In the genomic region with DNA sequence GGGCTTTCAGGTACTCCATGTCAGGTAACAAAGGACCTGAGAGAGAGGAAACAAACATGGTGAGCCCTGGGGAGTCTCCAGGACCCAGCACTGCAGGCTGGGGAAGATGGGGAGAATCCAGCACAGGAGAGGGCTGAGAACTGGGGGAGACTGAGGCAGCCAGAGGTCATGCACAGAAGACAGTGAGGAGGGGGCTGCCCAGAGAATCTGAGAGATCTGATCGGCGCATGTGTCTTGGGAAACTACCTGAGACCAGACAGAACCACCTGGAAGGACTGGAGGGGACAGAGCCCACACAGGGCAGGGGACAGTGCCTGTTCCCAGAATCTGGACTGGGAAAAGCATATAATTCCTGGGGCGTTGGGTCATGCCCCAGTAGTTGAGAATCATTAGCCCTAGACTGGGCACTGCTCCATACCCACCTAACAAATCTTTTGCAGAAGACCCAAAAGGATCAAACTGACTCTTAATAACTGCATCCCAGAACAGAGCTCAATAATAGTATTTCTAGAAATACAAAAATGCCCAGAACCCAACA, we compare ENCODE assay signal across 18 cellular contexts. TPM values are rescaled to one million over a fixed set of nuclear protein-coding genes. Genes with fewer than 3 reads are reported as not detected.
A peak's percentile ranks its signal among the peaks of the same experiment; 100 is the strongest.
DNase-seq lines count a peak whose midpoint lies in the region; ATAC-seq, FAIRE-seq and TF ChIP-seq lines count a peak whose summit lies in the region.
"Had no signal": no experiment of that assay in that cellular context is flagged by ENCODE, and none has a peak within 500 bp of the region (broad histone marks: within the 10 kb centered on the region; RNA-seq: fewer than 3 reads in every experiment).

No MANE protein-coding gene starts in this region.

- DNase-seq in CD8-positive, alpha-beta T cell, result no peak
- no peak for DNase-seq in T-helper 17 cell
- DNase-seq in kidney, result peak; percentile 10
- DNase-seq in osteoblast (ENCODE audit: insufficient read length, low spot score, missing footprints), result peak; percentile 54
- DNase-seq in mesenteric fat pad (ENCODE audit: low spot score), result no peak
- no peak for DNase-seq in frontal cortex (ENCODE audit: low spot score in 2 of 2)
- DNase-seq: 8988T; Calu3; CD4-positive, alpha-beta memory T cell; DMS79 treated with DMSO at 0.1 percent for 48 hours; GF-D8; GM23248 had no signal

- TF ChIP-seq CTCF in CD8-positive, alpha-beta T cell (IDR thresholded peaks at IDR 0.05), result no peak
- TF ChIP-seq CTCF in kidney (IDR thresholded peaks at IDR 0.05; ENCODE audit: borderline replicate concordance, extremely low read depth, insufficient read depth), result no peak
- TF ChIP-seq CTCF in osteoblast (IDR thresholded peaks at IDR 0.05; ENCODE audit: extremely low read depth, low read depth, low read length), result no peak

- H4K20me1 ChIP-seq in osteoblast (ENCODE audit: insufficient read depth, low read length), result peaks cover 4% of the 10 kb centered on the region
- H4K20me1 ChIP-seq: BLaER1 had no signal

- no peak overlapping the region for H3K4me3 ChIP-seq in CD8-positive, alpha-beta T cell (ENCODE audit: low read depth, low read length)
- H3K4me3 ChIP-seq in kidney (ENCODE audit: low read length in 2 of 2), result no peak overlapping the region
- no peak overlapping the region for H3K4me3 ChIP-seq in osteoblast (ENCODE audit: insufficient read depth, low read length)
- H3K4me3 ChIP-seq: BLaER1, GM23248, HAP-1 had no signal

- no peak overlapping the region for H3K9ac ChIP-seq in kidney (ENCODE audit: low read length in 2 of 2)
- H3K9ac ChIP-seq: BLaER1, GM23248 had no signal

- H3K36me3 ChIP-seq in CD8-positive, alpha-beta T cell (ENCODE audit: insufficient read depth, low read length), result peaks cover 13% of the 10 kb centered on the region
- H3K36me3 ChIP-seq in kidney (ENCODE audit: control insufficient read depth in 1 of 2, insufficient read depth in 2 of 2, low read length in 2 of 2) (peaks cover 9 to 20% of the 10 kb centered on the region in 2 donors), osteoblast (ENCODE audit: insufficient read depth, low read length) (peaks cover 13% of the 10 kb centered on the region)
- H3K36me3 ChIP-seq: HAP-1 had no signal

- H2AFZ ChIP-seq in osteoblast (ENCODE audit: low read length), result no peak overlapping the region
- H2AFZ ChIP-seq: GM23248 had no signal

- intact Hi-C loops in CD8-positive, alpha-beta T cell (cut with DNase I, micrococcal nuclease), result no loop called here
- intact Hi-C loops in kidney (cut with DNase I), result no loop called here

- no peaks in the 10 kb centered on the region for H3K4me1 Mint-ChIP-seq in CD8-positive, alpha-beta T cell (ENCODE audit: low read depth)
- H3K4me1 Mint-ChIP-seq in T-helper 17 cell, result peaks cover 6% of the 10 kb centered on the region

- no peak for FAIRE-seq in kidney (lab: Jason Lieb, UNC)
- FAIRE-seq in frontal cortex (lab: Jason Lieb, UNC), result no peak
- FAIRE-seq: GM19239 had no signal

- POLR2A ChIA-PET in CD8-positive, alpha-beta T cell (lab: Charles Lee), result no interaction called here

- no peak overlapping the region for H3K27ac ChIP-seq in CD8-positive, alpha-beta T cell (ENCODE audit: low read depth, low read length)
- no peak overlapping the region for H3K27ac ChIP-seq in kidney (ENCODE audit: low read depth in 2 of 2, low read length in 2 of 2)
- no peak overlapping the region for H3K27ac ChIP-seq in osteoblast (ENCODE audit: low read depth, low read length)
- H3K27ac ChIP-seq: BLaER1, GM23248, HL-60 had no signal

- no peak for ATAC-seq in CD8-positive, alpha-beta T cell
- ATAC-seq in T-helper 17 cell (no peak), GM21786 (IDR thresholded peaks at IDR 0.05; ENCODE audit: unreplicated experiment) (no peak)

- H3K36me3 Mint-ChIP-seq in CD8-positive, alpha-beta T cell, result peaks cover 25% of the 10 kb centered on the region
- peaks cover 2% of the 10 kb centered on the region for H3K36me3 Mint-ChIP-seq in T-helper 17 cell (ENCODE audit: low read depth)

- no peaks in the 10 kb centered on the region for H3K9me3 ChIP-seq in CD8-positive, alpha-beta T cell (ENCODE audit: low read length)
- H3K9me3 ChIP-seq in T-helper 17 cell (ENCODE audit: control insufficient read depth, low read length, poor library complexity, severe bottlenecking), result no peaks in the 10 kb centered on the region
- H3K9me3 ChIP-seq in kidney (ENCODE audit: control insufficient read depth in 1 of 2, low read length in 2 of 2), result no peaks in the 10 kb centered on the region
- no peaks in the 10 kb centered on the region for H3K9me3 ChIP-seq in osteoblast (ENCODE audit: low read depth, low read length)
- H3K9me3 ChIP-seq: BLaER1, HAP-1 had no signal

- no peaks in the 10 kb centered on the region for H3K27me3 ChIP-seq in CD8-positive, alpha-beta T cell (ENCODE audit: insufficient read depth, low read length)
- no peaks in the 10 kb centered on the region for H3K27me3 ChIP-seq in osteoblast (ENCODE audit: insufficient read depth, low read length)
- H3K27me3 ChIP-seq: BLaER1 had no signal

- no peak overlapping the region for H3K4me2 ChIP-seq in osteoblast (ENCODE audit: insufficient read depth, low read length)
- H3K4me2 ChIP-seq: BLaER1 had no signal

- CTCF ChIA-PET in CD8-positive, alpha-beta T cell (lab: Charles Lee), result interaction anchor here (0.6 to 12.1 kb wide), 3 partner anchors 66 to 190 kb away, joined by 3 to 224 read pairs (median 3); no protein-coding TSS in a partner anchor

- H3K4me1 ChIP-seq in CD8-positive, alpha-beta T cell (ENCODE audit: insufficient read depth, low read length), result no peaks in the 10 kb centered on the region
- no peaks in the 10 kb centered on the region for H3K4me1 ChIP-seq in kidney (ENCODE audit: control insufficient read depth in 1 of 2, insufficient read depth in 1 of 2, low read depth in 1 of 2, low read length in 2 of 2)
- H3K4me1 ChIP-seq in osteoblast (ENCODE audit: insufficient read depth, low read length), result no peaks in the 10 kb centered on the region
- H3K4me1 ChIP-seq: HAP-1 had no signal

- H3K27ac Mint-ChIP-seq in CD8-positive, alpha-beta T cell, result peak overlapping the region; percentile 49
- no peak overlapping the region for H3K27ac Mint-ChIP-seq in T-helper 17 cell

- H3K27me3 Mint-ChIP-seq in CD8-positive, alpha-beta T cell (ENCODE audit: low read depth), result no peaks in the 10 kb centered on the region
- no peaks in the 10 kb centered on the region for H3K27me3 Mint-ChIP-seq in T-helper 17 cell
- H3K27me3 Mint-ChIP-seq: CD4-positive, alpha-beta memory T cell had no signal

- no peak overlapping the region for H3K4me3 Mint-ChIP-seq in CD8-positive, alpha-beta T cell
- H3K4me3 Mint-ChIP-seq in T-helper 17 cell, result peak overlapping the region; percentile 12
- H3K4me3 Mint-ChIP-seq: CD14-positive monocyte; CD4-positive, alpha-beta memory T cell had no signal

- no peaks in the 10 kb centered on the region for H3K9me3 Mint-ChIP-seq in CD8-positive, alpha-beta T cell
- H3K9me3 Mint-ChIP-seq: CD14-positive monocyte; CD4-positive, alpha-beta memory T cell had no signal

- H3K79me2 ChIP-seq in osteoblast (ENCODE audit: insufficient read depth, low read length), result no peaks in the 10 kb centered on the region

RNA-seq across cellular contexts. Expression of a gene that starts 20.0 kb away (rescaled TPM):
- total RNA-seq in CD8-positive, alpha-beta T cell, result 10 to 100 TPM; 10.5 to 11.0 TPM
- 10 to 100 TPM; 28.2 to 37.3 TPM for total RNA-seq in T-helper 17 cell
- total RNA-seq in kidney, result 118 TPM
- polyA plus RNA-seq in kidney (ENCODE audit: insufficient read depth, low read depth, low replicate concordance), result 244 TPM
- 220 and 288 TPM in 2 replicates for total RNA-seq in osteoblast
- total RNA-seq in mesenteric fat pad, result 144 TPM
- total RNA-seq in frontal cortex, result 26.5 TPM

RNA-seq across cellular contexts. Expression of a gene that starts 20.0 kb away (rescaled TPM):
- 10 to 100 TPM; 11.0 to 14.1 TPM for total RNA-seq in CD8-positive, alpha-beta T cell
- 10 to 100 TPM; 16.8 to 25.6 TPM for total RNA-seq in T-helper 17 cell
- 28.6 TPM for total RNA-seq in kidney
- polyA plus RNA-seq in kidney (ENCODE audit: insufficient read depth, low read depth, low replicate concordance), result 50.6 TPM
- 19.5 and 21.5 TPM in 2 replicates for total RNA-seq in osteoblast
- 20.2 TPM for total RNA-seq in mesenteric fat pad
- total RNA-seq in frontal cortex, result 15.5 TPM

Comparison
In these comparisons a context has a peak if more than half of its experiments do, and no peak if none do; other contexts are left out.
1. DNase-seq: peak in kidney (single experiment) and osteoblast (single experiment); none in CD8-positive, alpha-beta T cell (0 of 7), T-helper 17 cell (0 of 3), mesenteric fat pad (single experiment) and frontal cortex (0 of 2).